In genomic region chr16:79358188-79358587, GRCh38 we compare ENCODE assay signal across 21 cellular contexts.
"Had no signal": no experiment of that assay in that cellular context is flagged by ENCODE, and none has a peak within 500 bp of the region (broad histone marks: within the 10 kb centered on the region; RNA-seq: fewer than 3 reads in every experiment).

No MANE protein-coding gene starts in this region.

- H3K27me3 ChIP-seq: SJCRH30 had no signal

- ATAC-seq: K562, SK-N-SH treated with all-trans-retinoic acid at 6 μM for 48 hours had no signal

- FAIRE-seq: K562, RCC 7860 had no signal

- H3K4me1 ChIP-seq: SJCRH30 had no signal

- DNase-seq: Kasumi-1, MM.1S, NCI-H1092 treated with DMSO at 0.1 percent for 48 hours, NCI-H1436, NCI-H187, NCI-H2029, NCI-H2081 treated with DMSO at 0.1 percent for 48 hours, NCI-H2171, NCI-H226, NCI-H446, NCI-H510A, NCI-H524 treated with DMSO at 0.1 percent for 48 hours, NCI-H69, NCI-H774, RPMI8226, SHP77 treated with DMSO at 0.1 percent for 48 hours, SJCRH30 had no signal

- H3K9me3 ChIP-seq: SJCRH30 had no signal

- H3K4me3 ChIP-seq: K562, SJCRH30 had no signal

- H3K36me3 ChIP-seq: SJCRH30 had no signal

- H3K4me2 ChIP-seq: KMS-11 had no signal

- H3K27ac ChIP-seq: KMS-11, SJCRH30 had no signal

- H3K9ac ChIP-seq: KMS-11 had no signal
